ENCODE assay signal across 14 cellular contexts in genomic region chr3:141960731-141961130, GRCh38.
DNase-seq lines count a peak whose midpoint lies in the region; ATAC-seq and TF ChIP-seq lines count a peak whose summit lies in the region.
"Had no signal": no experiment of that assay in that cellular context is flagged by ENCODE, and none has a peak within 500 bp of the region (broad histone marks: within the 10 kb centered on the region; RNA-seq: fewer than 3 reads in every experiment).

No MANE protein-coding gene starts in this region.

- DNase-seq in IMR-90: peak; percentile 52
- no peak for DNase-seq in mammary epithelial cell
- DNase-seq in left lung: no peak
- no peak for DNase-seq in thoracic aorta (ENCODE audit: low spot score)
- no peak for DNase-seq in activated CD4-positive, alpha-beta memory T cell treated with anti-CD3 and anti-CD28 coated beads, Interleukin-2, amount 10 ng/mL, durations not matched to agents 7 days and 5 days
- no peak for DNase-seq in SKM-1 treated with dmso at 0.1 percent for 144 hours (lab: John Stamatoyannopoulos, UW; ENCODE audit: unreplicated experiment)
- no peak for DNase-seq in HAP-1 (ENCODE audit: low spot score in 2 of 2)
- DNase-seq in NCI-H1092 treated with DMSO at 0.1 percent for 48 hours (lab: John Stamatoyannopoulos, UW): no peak
- DNase-seq: KBM-7; stimulated activated CD4-positive, alpha-beta T cell treated with anti-CD3 and anti-CD28 coated beads, Interleukin-4, amount 100 ng/mL, for 24 hours; stimulated activated naive CD8-positive, alpha-beta T cell treated with anti-CD3 and anti-CD28 coated beads, Interleukin-15, amount 100 ng/mL, for 72 hours; WERI-Rb-1 had no signal

- peak overlapping the region; percentile 72 for H4K91ac ChIP-seq in IMR-90 (ENCODE audit: insufficient read depth, low read depth, low read length)

- H3K36me3 ChIP-seq in IMR-90 (ENCODE audit: control insufficient read depth, insufficient read depth, low read length) (no peaks in the 10 kb centered on the region; the same call in none of the 2 replicates), mammary epithelial cell (ENCODE audit: insufficient read depth, low read length) (peaks cover 6% of the 10 kb centered on the region), left lung (peaks cover 0 to 14% of the 10 kb centered on the region in 2 donors), thoracic aorta (peaks cover 4% of the 10 kb centered on the region), HAP-1 (replicated peaks) (no peaks in the 10 kb centered on the region)
- H3K36me3 ChIP-seq: ovary had no signal

- H3K9me3 Mint-ChIP-seq in activated CD4-positive, alpha-beta memory T cell treated with anti-CD3 and anti-CD28 coated beads, Interleukin-2, amount 10 ng/mL, durations not matched to agents 7 days and 5 days: no peaks in the 10 kb centered on the region
- H3K9me3 Mint-ChIP-seq: central memory CD8-positive, alpha-beta T cell; stimulated activated naive CD8-positive, alpha-beta T cell treated with anti-CD3 and anti-CD28 coated beads, Interleukin-15, amount 100 ng/mL, for 72 hours had no signal

- H3K4ac ChIP-seq in IMR-90 (ENCODE audit: low read depth, low read length): peak overlapping the region; percentile 71

- H3K56ac ChIP-seq in IMR-90 (ENCODE audit: extremely low read depth, insufficient read depth, low read length): peak overlapping the region; percentile 73

- CTCF ChIA-PET in IMR-90 (lab: Yijun Ruan, JAX): interaction anchor here (0.6 kb wide), 1 partner anchor 11 kb away, joined by 3 read pairs; no protein-coding TSS in a partner anchor
- CTCF ChIA-PET in mammary epithelial cell (lab: Charles Lee; ENCODE audit: low non-redundant PET): no interaction called here
- CTCF ChIA-PET in activated CD4-positive, alpha-beta memory T cell treated with anti-CD3 and anti-CD28 coated beads, Interleukin-2, amount 10 ng/mL, durations not matched to agents 7 days and 5 days (lab: Charles Lee): interaction anchor here (1.4 kb wide), 1 partner anchor 454 kb away, joined by 3 read pairs; no protein-coding TSS in a partner anchor

- ATAC-seq in IMR-90 (ENCODE audit: low read depth): no peak
- ATAC-seq in left lung: peak; percentile 57
- ATAC-seq in thoracic aorta (ENCODE audit: insufficient number of reproducible peaks, low FRiP score, low read depth): no peak
- ATAC-seq: stimulated activated naive CD8-positive, alpha-beta T cell treated with anti-CD3 and anti-CD28 coated beads, Interleukin-15, amount 100 ng/mL, for 72 hours had no signal

- H3K79me1 ChIP-seq in IMR-90 (ENCODE audit: low read depth in 1 of 2, low read length in 2 of 2): no peaks in the 10 kb centered on the region; a peak in 1 of 4 replicates

- peak overlapping the region; percentile 3; the same call in 1 of the 3 replicates for H2BK15ac ChIP-seq in IMR-90 (ENCODE audit: low read depth, low read length)

- H3K4me2 ChIP-seq in IMR-90 (ENCODE audit: low read depth, low read length) (peak overlapping the region; percentile 66), mammary epithelial cell (ENCODE audit: insufficient read depth, low read depth, low read length) (peak overlapping the region; percentile 53)

- peak overlapping the region; percentile 34 to 84; a peak in 3 of 4 replicates for H4K8ac ChIP-seq in IMR-90 (ENCODE audit: low read depth in 2 of 2, low read length in 2 of 2)

- in situ Hi-C loops in IMR-90 (cut with MboI; ENCODE audit: low sequenced_read_pairs) (no loop called here), mammary epithelial cell (cut with MboI; ENCODE audit: low sequenced_read_pairs in 2 of 2) (no loop called here), HAP-1 (cut with MboI; ENCODE audit: low sequenced_read_pairs) (no loop called here)

- H2BK120ac ChIP-seq in IMR-90 (ENCODE audit: low read depth, low read length): peak overlapping the region; percentile 86

- no peak for TF ChIP-seq POLR2A in IMR-90 (IDR thresholded peaks at IDR 0.05; ENCODE audit: low read depth, low read length)

- peaks cover 12% of the 10 kb centered on the region for H3K4me1 ChIP-seq in IMR-90 (ENCODE audit: control insufficient read depth, insufficient read depth, low read length)
- peaks cover 21% of the 10 kb centered on the region for H3K4me1 ChIP-seq in mammary epithelial cell (ENCODE audit: insufficient read depth, low read length)
- H3K4me1 ChIP-seq in left lung: no peaks in the 10 kb centered on the region
- peaks cover 8 to 21% of the 10 kb centered on the region in 2 donors for H3K4me1 ChIP-seq in thoracic aorta (ENCODE audit: control insufficient read depth in 1 of 2, low read depth in 2 of 2)
- no peaks in the 10 kb centered on the region; the same call in 1 of the 2 replicates for H3K4me1 ChIP-seq in HAP-1

- H3K27me3 ChIP-seq in IMR-90 (ENCODE audit: control insufficient read depth, insufficient read depth, low read length): no peaks in the 10 kb centered on the region
- no peaks in the 10 kb centered on the region for H3K27me3 ChIP-seq in mammary epithelial cell (ENCODE audit: insufficient read depth, low read length)
- H3K27me3 ChIP-seq in left lung: no peaks in the 10 kb centered on the region
- H3K27me3 ChIP-seq in thoracic aorta (replicated peaks; ENCODE audit: insufficient read depth): no peaks in the 10 kb centered on the region
- H3K27me3 ChIP-seq in HAP-1 (ENCODE audit: low read depth): no peaks in the 10 kb centered on the region
- H3K27me3 ChIP-seq: ovary had no signal

- no peaks in the 10 kb centered on the region; the same call in 1 of the 2 replicates for H4K20me1 ChIP-seq in IMR-90 (ENCODE audit: insufficient read depth, low read length)
- H4K20me1 ChIP-seq in mammary epithelial cell (ENCODE audit: insufficient read depth, low read length): no peaks in the 10 kb centered on the region

- H2BK20ac ChIP-seq in IMR-90 (ENCODE audit: low read depth, low read length): peak overlapping the region; percentile 19

- H2BK5ac ChIP-seq in IMR-90 (ENCODE audit: low read depth, low read length, poor library complexity, severe bottlenecking): peak overlapping the region; percentile 93

- H3K27ac Mint-ChIP-seq in activated CD4-positive, alpha-beta memory T cell treated with anti-CD3 and anti-CD28 coated beads, Interleukin-2, amount 10 ng/mL, durations not matched to agents 7 days and 5 days: no peak overlapping the region

- no peak overlapping the region for H2AK9ac ChIP-seq in IMR-90 (replicated peaks; ENCODE audit: low read depth, low read length, poor library complexity)

- peak overlapping the region; percentile 81 for H2AFZ ChIP-seq in IMR-90 (replicated peaks; ENCODE audit: low read length, poor library complexity)
- H2AFZ ChIP-seq in mammary epithelial cell (ENCODE audit: low read depth, low read length): no peak overlapping the region

- H3K23ac ChIP-seq in IMR-90 (ENCODE audit: low read depth, low read length): peak overlapping the region; percentile 29

- no peaks in the 10 kb centered on the region for H3K9me3 ChIP-seq in IMR-90 (ENCODE audit: control insufficient read depth, insufficient read depth, low read length)
- no peaks in the 10 kb centered on the region for H3K9me3 ChIP-seq in mammary epithelial cell (replicated peaks; ENCODE audit: insufficient read depth, low read length)
- no peaks in the 10 kb centered on the region for H3K9me3 ChIP-seq in left lung
- H3K9me3 ChIP-seq in thoracic aorta: no peaks in the 10 kb centered on the region
- no peaks in the 10 kb centered on the region for H3K9me3 ChIP-seq in HAP-1
- H3K9me3 ChIP-seq: ovary had no signal

- H3K18ac ChIP-seq in IMR-90 (ENCODE audit: low read depth, low read length): peak overlapping the region; percentile 92; the same call in 1 of the 2 replicates

- H3K4me3 ChIP-seq in IMR-90 (ENCODE audit: insufficient read depth, low read depth, low read length): no peak overlapping the region
- H3K4me3 ChIP-seq in mammary epithelial cell (replicated peaks in 1 of 3; ENCODE audit: insufficient read depth in 1 of 3, low read depth in 2 of 3, low read length in 3 of 3): no peak overlapping the region
- no peak overlapping the region for H3K4me3 ChIP-seq in left lung
- H3K4me3 ChIP-seq in thoracic aorta: no peak overlapping the region
- H3K4me3 ChIP-seq in HAP-1: no peak overlapping the region
- H3K4me3 ChIP-seq: ovary had no signal

- no CpG with 5 or more reads among the region's 3 CpGs for WGBS in IMR-90 (ENCODE audit: extremely low coverage in 2 of 2, insufficient read length in 1 of 2), 2 experiments
- WGBS in mammary epithelial cell (ENCODE audit: low coverage, missing lambda C conversion rate): 19% methylated on average over 3 of the region's 3 CpGs

- H3K27ac ChIP-seq in IMR-90 (ENCODE audit: insufficient read depth, low read length): peak overlapping the region; percentile 82; the same call in 1 of the 2 replicates
- peak overlapping the region; percentile 57 for H3K27ac ChIP-seq in mammary epithelial cell (ENCODE audit: insufficient read depth, low read depth, low read length)
- peak overlapping the region in 1 of 2 donors; percentile 73 for H3K27ac ChIP-seq in left lung
- peak overlapping the region; percentile 71 to 77 for H3K27ac ChIP-seq in thoracic aorta
- H3K27ac ChIP-seq: WERI-Rb-1 had no signal

- H3K36me3 Mint-ChIP-seq in activated CD4-positive, alpha-beta memory T cell treated with anti-CD3 and anti-CD28 coated beads, Interleukin-2, amount 10 ng/mL, durations not matched to agents 7 days and 5 days (ENCODE audit: low read depth): peaks cover 3% of the 10 kb centered on the region

- BruUV-seq in IMR-90 (replicated peaks; lab: Mats Ljungman, UMichigan) (no TSS peak), mammary epithelial cell (replicated peaks; lab: Mats Ljungman, UMichigan) (no TSS peak)

- POLR2A ChIA-PET in IMR-90 (lab: Charles Lee; ENCODE audit: unreplicated experiment): no interaction called here
- POLR2A ChIA-PET in activated CD4-positive, alpha-beta memory T cell treated with anti-CD3 and anti-CD28 coated beads, Interleukin-2, amount 10 ng/mL, durations not matched to agents 7 days and 5 days (lab: Charles Lee): no interaction called here

- peak overlapping the region; percentile 95; the same call in 1 of the 2 replicates for H4K5ac ChIP-seq in IMR-90 (ENCODE audit: low read depth, low read length)

- peaks cover 5% of the 10 kb centered on the region for H3K9me1 ChIP-seq in IMR-90 (ENCODE audit: insufficient read depth, low read length)

- peak overlapping the region; percentile 46; the same call in 1 of the 2 replicates for H3K9ac ChIP-seq in IMR-90 (ENCODE audit: low read depth, low read length)
- no peak overlapping the region for H3K9ac ChIP-seq in mammary epithelial cell (ENCODE audit: insufficient read depth, low read length)

- TF ChIP-seq RAD21 in IMR-90 (IDR thresholded peaks at IDR 0.05; ENCODE audit: low read length): no peak

- no peaks in the 10 kb centered on the region for H3K27me3 Mint-ChIP-seq in activated CD4-positive, alpha-beta memory T cell treated with anti-CD3 and anti-CD28 coated beads, Interleukin-2, amount 10 ng/mL, durations not matched to agents 7 days and 5 days
- H3K27me3 Mint-ChIP-seq: central memory CD8-positive, alpha-beta T cell; stimulated activated naive CD8-positive, alpha-beta T cell treated with anti-CD3 and anti-CD28 coated beads, Interleukin-15, amount 100 ng/mL, for 72 hours had no signal

- intact Hi-C loops in IMR-90 (cut with micrococcal nuclease) (loop anchor here (5.0 kb wide), 1 partner anchor 37 kb away; no protein-coding TSS in a partner anchor), mammary epithelial cell (cut with micrococcal nuclease) (no loop called here), left lung (cut with DNase I) (no loop called here)

- H3K4me3 Mint-ChIP-seq in activated CD4-positive, alpha-beta memory T cell treated with anti-CD3 and anti-CD28 coated beads, Interleukin-2, amount 10 ng/mL, durations not matched to agents 7 days and 5 days: no peak overlapping the region
- H3K4me3 Mint-ChIP-seq: central memory CD8-positive, alpha-beta T cell; stimulated activated naive CD8-positive, alpha-beta T cell treated with anti-CD3 and anti-CD28 coated beads, Interleukin-15, amount 100 ng/mL, for 72 hours had no signal

- no peaks in the 10 kb centered on the region for H3K4me1 Mint-ChIP-seq in activated CD4-positive, alpha-beta memory T cell treated with anti-CD3 and anti-CD28 coated beads, Interleukin-2, amount 10 ng/mL, durations not matched to agents 7 days and 5 days
- H3K4me1 Mint-ChIP-seq: central memory CD8-positive, alpha-beta T cell; stimulated activated naive CD8-positive, alpha-beta T cell treated with anti-CD3 and anti-CD28 coated beads, Interleukin-15, amount 100 ng/mL, for 72 hours had no signal

- H2AK5ac ChIP-seq in IMR-90 (ENCODE audit: low read depth, low read length): peak overlapping the region; percentile 0; the same call in 1 of the 2 replicates

- TF ChIP-seq CTCF in IMR-90 (conservative IDR thresholded peaks at IDR 0.05; ENCODE audit: low read depth, low read length) (no peak), mammary epithelial cell (conservative IDR thresholded peaks at IDR 0.05 in 1 of 2, IDR thresholded peaks at IDR 0.05 in 1 of 2; ENCODE audit: extremely low read depth in 1 of 2, insufficient read depth in 1 of 2, low read depth in 1 of 2, low read length in 2 of 2) (no peak), left lung (IDR thresholded peaks at IDR 0.05) (no peak), thoracic aorta (IDR thresholded peaks at IDR 0.05) (no peak)

- peak overlapping the region; percentile 66; the same call in 1 of the 2 replicates for H3K14ac ChIP-seq in IMR-90 (replicated peaks; ENCODE audit: low read depth, low read length)

- dilution Hi-C loops in IMR-90 (cut with HindIII; ENCODE audit: low sequenced_read_pairs, unreplicated experiment): no loop called here
- dilution Hi-C loops in mammary epithelial cell (cut with HindIII; ENCODE audit: low sequenced_read_pairs): no loop called here

- no peaks in the 10 kb centered on the region for H3K79me2 ChIP-seq in mammary epithelial cell (ENCODE audit: insufficient read depth, low read length)
